Comparison of ENCODE assay signal across 17 cellular contexts in the genomic region with DNA sequence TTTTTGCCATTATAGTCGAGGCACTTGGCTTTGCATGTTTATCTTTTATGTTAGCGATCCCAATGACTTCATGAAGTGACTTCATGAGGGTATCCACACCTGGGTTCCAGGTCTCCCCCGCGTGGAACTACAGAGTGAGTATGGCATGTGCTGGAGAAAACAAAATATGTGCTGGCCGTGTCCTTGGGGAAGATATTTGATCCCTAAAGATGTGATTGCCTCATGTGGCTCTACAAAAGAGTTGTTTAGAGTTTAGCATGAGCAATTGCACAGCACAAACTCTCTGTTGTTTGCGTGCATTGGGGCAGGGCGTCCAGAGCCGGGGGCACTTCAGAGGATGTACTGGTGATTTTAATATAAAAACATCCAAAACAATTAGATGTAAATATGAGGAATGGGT.
"Had no signal": no experiment of that assay in that cellular context is flagged by ENCODE, and none has a peak within 500 bp of the region (broad histone marks: within the 10 kb centered on the region; RNA-seq: fewer than 3 reads in every experiment).

No MANE protein-coding gene starts in this region.

- H3K27me3 Mint-ChIP-seq: effector memory CD8-positive, alpha-beta T cell; naive B cell had no signal

- H3K4me3 Mint-ChIP-seq: effector memory CD8-positive, alpha-beta T cell had no signal

- H3K9me3 Mint-ChIP-seq: effector memory CD8-positive, alpha-beta T cell; naive B cell had no signal

- ATAC-seq: effector memory CD8-positive, alpha-beta T cell; gastrocnemius medialis; heart right ventricle; left cardiac atrium; lower lobe of right lung; right cardiac atrium; stimulated activated naive CD8-positive, alpha-beta T cell treated with anti-CD3 and anti-CD28 coated beads, Interleukin-15, Interleukin-2, amounts not matched to agents 100 U/mL and 50 U/mL, for 24 hours had no signal

- DNase-seq: effector memory CD8-positive, alpha-beta T cell; gastrocnemius medialis; heart right ventricle; hypothalamus; left cardiac atrium; left ventricle myocardium inferior; lower lobe of right lung; mesenchymal stem cell; naive B cell; posterior cingulate gyrus; right cardiac atrium; small intestine; stimulated activated CD4-positive, alpha-beta T cell treated with anti-CD3 and anti-CD28 coated beads, Interleukin-12 subunit alpha, Interleukin-12 subunit beta, amount 100 ng/mL, for 4 hours; stimulated activated naive CD8-positive, alpha-beta T cell treated with anti-CD3 and anti-CD28 coated beads, Interleukin-15, Interleukin-2, amounts not matched to agents 100 U/mL and 50 U/mL, for 24 hours; thyroid gland; upper lobe of left lung; uterus had no signal
